In genomic region chr1:154502066-154502741, GRCh38 we compare ENCODE assay signal across 9 cellular contexts. TPM values are rescaled to one million over a fixed set of nuclear protein-coding genes. Genes with fewer than 3 reads are reported as not detected.
DNase-seq lines count a peak whose midpoint lies in the region; ATAC-seq and TF ChIP-seq lines count a peak whose summit lies in the region.
"Had no signal": no experiment of that assay in that cellular context is flagged by ENCODE, and none has a peak within 500 bp of the region (broad histone marks: within the 10 kb centered on the region; RNA-seq: fewer than 3 reads in every experiment).

TSS of gene SHE (minus strand) at chr1:154502412. CDS start at chr1:154502026, 386 bp downstream.
TSS of gene TDRD10 (plus strand) at chr1:154502219. CDS start at chr1:154506904, 4,685 bp downstream.

- intact Hi-C loops in left ventricle myocardium inferior (cut with micrococcal nuclease), result no loop called here
- intact Hi-C loops in posterior vena cava (cut with DNase I), result no loop called here

- H3K27me3 ChIP-seq in left ventricle myocardium inferior (ENCODE audit: low read depth), result peaks cover 44% of the 10 kb centered on the region

- no peak for TF ChIP-seq CTCF in left ventricle myocardium inferior (IDR thresholded peaks at IDR 0.05; ENCODE audit: borderline replicate concordance)

- ATAC-seq in GM18519 (IDR thresholded peaks at IDR 0.05; ENCODE audit: low FRiP score, unreplicated experiment) (no peak), GM18502 (IDR thresholded peaks at IDR 0.05; ENCODE audit: poor library complexity, unreplicated experiment) (no peak)

- peaks cover 45% of the 10 kb centered on the region for H3K4me1 ChIP-seq in left ventricle myocardium inferior

- peak within 1 kb of the TSS; percentile 94 for H3K27ac ChIP-seq in left ventricle myocardium inferior (replicated peaks)

- H3K36me3 ChIP-seq in left ventricle myocardium inferior, result peaks cover 14% of the 10 kb centered on the region

- H3K27me3 Mint-ChIP-seq in activated T-cell treated with anti-CD3 and anti-CD28 coated beads, Interleukin-2, amount 50 U/mL, for 24 hours, result peaks cover 73% of the 10 kb centered on the region

- H3K9me3 Mint-ChIP-seq in activated T-cell treated with anti-CD3 and anti-CD28 coated beads, Interleukin-2, amount 50 U/mL, for 24 hours, result no peaks in the 10 kb centered on the region

- H3K27ac Mint-ChIP-seq in activated T-cell treated with anti-CD3 and anti-CD28 coated beads, Interleukin-2, amount 50 U/mL, for 24 hours, result no peak within 1 kb of the TSS

- DNase-seq in ELF-1 (ENCODE audit: low read depth, low spot score) (peak; percentile 58), left ventricle myocardium inferior (peak; percentile 60), posterior vena cava (ENCODE audit: low spot score) (peak; percentile 84), glomerular visceral epithelial cell (ENCODE audit: extremely low spot score) (no peak), cerebellar nuclear complex (lab: John Stamatoyannopoulos, UW) (no peak)
- peak; percentile 50 for DNase-seq in activated T-cell treated with anti-CD3 and anti-CD28 coated beads, Interleukin-2, amount 50 U/mL, for 24 hours
- DNase-seq: NCI-H446 treated with DMSO at 0.1 percent for 48 hours had no signal

- peak within 1 kb of the TSS; percentile 43 for H3K4me3 Mint-ChIP-seq in activated T-cell treated with anti-CD3 and anti-CD28 coated beads, Interleukin-2, amount 50 U/mL, for 24 hours

- peaks cover 23% of the 10 kb centered on the region for H3K4me1 Mint-ChIP-seq in activated T-cell treated with anti-CD3 and anti-CD28 coated beads, Interleukin-2, amount 50 U/mL, for 24 hours (ENCODE audit: low read depth)

- peaks cover 10% of the 10 kb centered on the region for H3K9me3 ChIP-seq in left ventricle myocardium inferior (replicated peaks)

- H3K36me3 Mint-ChIP-seq in activated T-cell treated with anti-CD3 and anti-CD28 coated beads, Interleukin-2, amount 50 U/mL, for 24 hours (ENCODE audit: low read depth), result no peaks in the 10 kb centered on the region

- peak within 1 kb of the TSS; percentile 74 for H3K4me3 ChIP-seq in left ventricle myocardium inferior

RNA-seq across cellular contexts. Expression of gene SHE, which starts in this region (rescaled TPM):
- 9.2 TPM for total RNA-seq in left ventricle myocardium inferior
- total RNA-seq in posterior vena cava, result 10 to 100 TPM; 17.9 to 22.9 TPM

RNA-seq across cellular contexts. Expression of gene TDRD10, which starts in this region (rescaled TPM):
- 2.6 TPM for total RNA-seq in left ventricle myocardium inferior
- total RNA-seq in posterior vena cava, result 1 to 10 TPM; 3.4 to 5.8 TPM

Comparison
In these comparisons a context has a peak if more than half of its experiments do, and no peak if none do; other contexts are left out.
1. DNase-seq: peak in ELF-1 (single experiment), activated T-cell treated with anti-CD3 and anti-CD28 coated beads, Interleukin-2, amount 50 U/mL, for 24 hours (single experiment), left ventricle myocardium inferior (single experiment) and posterior vena cava (single experiment); none in glomerular visceral epithelial cell (single experiment) and cerebellar nuclear complex (0 of 2).